In genomic region chr5:43941806-43942205, GRCh38 we compare ENCODE assay signal across 4 cellular contexts.
"Had no signal": no experiment of that assay in that cellular context is flagged by ENCODE, and none has a peak within 500 bp of the region (broad histone marks: within the 10 kb centered on the region; RNA-seq: fewer than 3 reads in every experiment).

No MANE protein-coding gene starts in this region.

- ATAC-seq: GM23338 had no signal

- H3K4me3 ChIP-seq: GM23338 had no signal

- H2AFZ ChIP-seq: GM23338 had no signal

- DNase-seq: H9, HCEC 1CT, IMR-90 had no signal

- H3K4me2 ChIP-seq: GM23338 had no signal
